9 cellular contexts compared by ENCODE assay signal in genomic region chr3:58052373-58053273, GRCh38. TPM values are rescaled to one million over a fixed set of nuclear protein-coding genes. Genes with fewer than 3 reads are reported as not detected.
DNase-seq lines count a peak whose midpoint lies in the region; ATAC-seq and TF ChIP-seq lines count a peak whose summit lies in the region.
"Had no signal": no experiment of that assay in that cellular context is flagged by ENCODE, and none has a peak within 500 bp of the region (broad histone marks: within the 10 kb centered on the region; RNA-seq: fewer than 3 reads in every experiment).

No MANE protein-coding gene starts in this region.

- H3K9me3 ChIP-seq in Caco-2 (no peaks in the 10 kb centered on the region), HUES48 (ENCODE audit: control insufficient read depth, insufficient read depth, low read length) (no peaks in the 10 kb centered on the region), heart right ventricle (no peaks in the 10 kb centered on the region)

- H3K36me3 ChIP-seq in Caco-2 (ENCODE audit: control insufficient read depth, insufficient read depth, low read length), result no peaks in the 10 kb centered on the region; the same call in none of the 2 replicates
- H3K36me3 ChIP-seq in HUES48 (ENCODE audit: control insufficient read depth, insufficient read depth, low read length), result no peaks in the 10 kb centered on the region
- no peaks in the 10 kb centered on the region for H3K36me3 ChIP-seq in heart right ventricle

- ATAC-seq in heart right ventricle, result peak; percentile 46 to 80 (median 62)
- ATAC-seq in GM18520 (IDR thresholded peaks at IDR 0.05; ENCODE audit: unreplicated experiment), result no peak

- WGBS in heart right ventricle, 2 donors, result 43 to 54% methylated on average over 8 of the region's 8 CpGs

- intact Hi-C loops in Caco-2 (cut with micrococcal nuclease; ENCODE audit: unreplicated experiment), result no loop called here
- intact Hi-C loops in heart right ventricle (cut with DNase I), result loop anchor here in 1 of 10 donors (5.0 kb wide), 1 partner anchor 40 kb away; no protein-coding TSS in a partner anchor

- TF ChIP-seq CTCF in Caco-2 (IDR thresholded peaks at IDR 0.05; ENCODE audit: insufficient read depth in 1 of 2, low read depth in 1 of 2, low read length in 1 of 2, severe bottlenecking in 1 of 2, unreplicated experiment in 1 of 2) (no peak), heart right ventricle (IDR thresholded peaks at IDR 0.05) (no peak)

- H3K27me3 Mint-ChIP-seq in Caco-2 (ENCODE audit: insufficient read depth, unreplicated experiment), result no peaks in the 10 kb centered on the region
- H3K27me3 Mint-ChIP-seq in activated naive CD8-positive, alpha-beta T cell, result no peaks in the 10 kb centered on the region

- H3K27ac ChIP-seq in HUES48 (ENCODE audit: low read depth, low read length), result peak overlapping the region; percentile 70
- H3K27ac ChIP-seq in heart right ventricle, result peak overlapping the region in 9 of 10 donors; percentile 2 to 91 (median 64)
- H3K27ac ChIP-seq: HL-60 had no signal

- H3K4me1 Mint-ChIP-seq in Caco-2 (ENCODE audit: low read depth, unreplicated experiment), result peaks cover 46% of the 10 kb centered on the region
- H3K4me1 Mint-ChIP-seq in activated naive CD8-positive, alpha-beta T cell (ENCODE audit: low read depth), result peaks cover 45% of the 10 kb centered on the region

- CTCF ChIA-PET in Caco-2 (lab: Charles Lee), result no interaction called here

- DNase-seq in Caco-2 (peak; percentile 44 to 60), heart right ventricle (peak; percentile 62 to 81), renal cortical epithelial cell (ENCODE audit: low read depth) (peak; percentile 93), DMS153 treated with DMSO at 0.1 percent for 48 hours (lab: John Stamatoyannopoulos, UW; ENCODE audit: unreplicated experiment) (no peak), NCI-H1436 treated with DMSO at 0.1 percent for 48 hours (lab: John Stamatoyannopoulos, UW) (no peak)

- POLR2A ChIA-PET in Caco-2 (lab: Charles Lee), result no interaction called here

- no TSS peak for BruUV-seq in Caco-2 (replicated peaks; lab: Mats Ljungman, UMichigan)

- H3K4me3 ChIP-seq in Caco-2 (ENCODE audit: low read depth, low read length), result no peak overlapping the region
- H3K4me3 ChIP-seq in HUES48 (ENCODE audit: low read depth, low read length), result no peak overlapping the region
- H3K4me3 ChIP-seq in heart right ventricle, result no peak overlapping the region

- no peaks in the 10 kb centered on the region for H3K9me3 Mint-ChIP-seq in Caco-2 (ENCODE audit: unreplicated experiment)
- H3K9me3 Mint-ChIP-seq in activated naive CD8-positive, alpha-beta T cell (ENCODE audit: low read depth), result no peaks in the 10 kb centered on the region

- H3K4me3 Mint-ChIP-seq in Caco-2 (ENCODE audit: unreplicated experiment), result peak overlapping the region; percentile 19
- no peak overlapping the region for H3K4me3 Mint-ChIP-seq in activated naive CD8-positive, alpha-beta T cell

- H3K4me1 ChIP-seq in Caco-2 (peaks cover 82% of the 10 kb centered on the region), HUES48 (ENCODE audit: control insufficient read depth, insufficient read depth, low read length) (peaks cover 47% of the 10 kb centered on the region), heart right ventricle (peaks cover 16 to 72% (median 53%) of the 10 kb centered on the region in 9 donors)

- H3K27me3 ChIP-seq in Caco-2 (replicated peaks; ENCODE audit: control insufficient read depth, insufficient read depth, low read length) (no peaks in the 10 kb centered on the region), HUES48 (ENCODE audit: control insufficient read depth, insufficient read depth, low read length) (no peaks in the 10 kb centered on the region), heart right ventricle (no peaks in the 10 kb centered on the region)

- H3K27ac Mint-ChIP-seq in Caco-2 (ENCODE audit: unreplicated experiment), result peak overlapping the region; percentile 82
- peak overlapping the region; percentile 22 for H3K27ac Mint-ChIP-seq in activated naive CD8-positive, alpha-beta T cell

- H3K36me3 Mint-ChIP-seq in Caco-2 (ENCODE audit: insufficient read depth, unreplicated experiment), result peaks cover 74% of the 10 kb centered on the region
- H3K36me3 Mint-ChIP-seq in activated naive CD8-positive, alpha-beta T cell, result peaks cover 4% of the 10 kb centered on the region

- no peak overlapping the region for H3K9ac ChIP-seq in HUES48 (ENCODE audit: low read depth, low read length)

RNA-seq across cellular contexts. Expression of gene FLNB, which starts 44.4 kb away (rescaled TPM):
- total RNA-seq in Caco-2 (2022) (315 and 331 TPM in 2 replicates), heart right ventricle (10 to 100 TPM; 27.4 to 61.8 (median 38.6) TPM), renal cortical epithelial cell (342 and 459 TPM in 2 replicates)
- 10 to 100 TPM; 35.0 to 65.3 TPM for polyA plus RNA-seq in heart right ventricle

Comparison
In these comparisons a context has a peak if more than half of its experiments do, and no peak if none do; other contexts are left out.
1. DNase-seq: peak in Caco-2 (2 of 2), heart right ventricle (2 of 2) and renal cortical epithelial cell (single experiment); none in DMS153 treated with DMSO at 0.1 percent for 48 hours (single experiment) and NCI-H1436 treated with DMSO at 0.1 percent for 48 hours (single experiment).